1 cellular context compared by ENCODE assay signal in the genomic region with DNA sequence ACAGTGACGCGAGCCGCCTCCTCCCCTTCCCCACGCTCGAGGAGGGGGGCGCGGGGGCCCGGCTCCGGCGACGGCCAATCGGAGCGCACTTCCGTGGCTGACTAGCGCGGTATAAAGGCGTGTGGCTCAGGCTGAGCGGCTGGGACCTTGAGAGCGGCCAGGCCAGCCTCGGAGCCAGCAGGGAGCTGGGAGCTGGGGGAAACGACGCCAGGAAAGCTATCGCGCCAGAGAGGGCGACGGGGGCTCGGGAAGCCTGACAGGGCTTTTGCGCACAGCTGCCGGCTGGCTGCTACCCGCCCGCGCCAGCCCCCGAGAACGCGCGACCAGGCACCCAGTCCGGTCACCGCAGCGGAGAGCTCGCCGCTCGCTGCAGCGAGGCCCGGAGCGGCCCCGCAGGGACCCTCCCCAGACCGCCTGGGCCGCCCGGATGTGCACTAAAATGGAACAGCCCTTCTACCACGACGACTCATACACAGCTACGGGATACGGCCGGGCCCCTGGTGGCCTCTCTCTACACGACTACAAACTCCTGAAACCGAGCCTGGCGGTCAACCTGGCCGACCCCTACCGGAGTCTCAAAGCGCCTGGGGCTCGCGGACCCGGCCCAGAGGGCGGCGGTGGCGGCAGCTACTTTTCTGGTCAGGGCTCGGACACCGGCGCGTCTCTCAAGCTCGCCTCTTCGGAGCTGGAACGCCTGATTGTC.
A peak's percentile ranks its signal among the peaks of the same experiment; 100 is the strongest.
TF ChIP-seq lines count a peak whose summit lies in the region.

A gene (plus strand): TSS at position 142 of the 703 bp plus-strand sequence. CDS start 286 bp downstream, at position 428.

TF ChIP-seq in HepG2, 621 proteins besides CTCF, POLR2A, EP300 and RAD21 (continued from another document and continues in another):
- TF ChIP-seq, protein P1, sequence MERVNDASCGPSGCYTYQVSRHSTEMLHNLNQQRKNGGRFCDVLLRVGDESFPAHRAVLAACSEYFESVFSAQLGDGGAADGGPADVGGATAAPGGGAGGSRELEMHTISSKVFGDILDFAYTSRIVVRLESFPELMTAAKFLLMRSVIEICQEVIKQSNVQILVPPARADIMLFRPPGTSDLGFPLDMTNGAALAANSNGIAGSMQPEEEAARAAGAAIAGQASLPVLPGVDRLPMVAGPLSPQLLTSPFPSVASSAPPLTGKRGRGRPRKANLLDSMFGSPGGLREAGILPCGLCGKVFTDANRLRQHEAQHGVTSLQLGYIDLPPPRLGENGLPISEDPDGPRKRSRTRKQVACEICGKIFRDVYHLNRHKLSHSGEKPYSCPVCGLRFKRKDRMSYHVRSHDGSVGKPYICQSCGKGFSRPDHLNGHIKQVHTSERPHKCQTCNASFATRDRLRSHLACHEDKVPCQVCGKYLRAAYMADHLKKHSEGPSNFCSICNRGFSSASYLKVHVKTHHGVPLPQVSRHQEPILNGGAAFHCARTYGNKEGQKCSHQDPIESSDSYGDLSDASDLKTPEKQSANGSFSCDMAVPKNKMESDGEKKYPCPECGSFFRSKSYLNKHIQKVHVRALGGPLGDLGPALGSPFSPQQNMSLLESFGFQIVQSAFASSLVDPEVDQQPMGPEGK (CRISPR knock-in tag; IDR thresholded peaks at IDR 0.05), result peak; percentile 98
- TF ChIP-seq, protein P2, sequence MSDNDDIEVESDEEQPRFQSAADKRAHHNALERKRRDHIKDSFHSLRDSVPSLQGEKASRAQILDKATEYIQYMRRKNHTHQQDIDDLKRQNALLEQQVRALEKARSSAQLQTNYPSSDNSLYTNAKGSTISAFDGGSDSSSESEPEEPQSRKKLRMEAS (IDR thresholded peaks at IDR 0.05), result peak; percentile 16; the same call in 1 of the 2 replicates
- TF ChIP-seq, protein P3, sequence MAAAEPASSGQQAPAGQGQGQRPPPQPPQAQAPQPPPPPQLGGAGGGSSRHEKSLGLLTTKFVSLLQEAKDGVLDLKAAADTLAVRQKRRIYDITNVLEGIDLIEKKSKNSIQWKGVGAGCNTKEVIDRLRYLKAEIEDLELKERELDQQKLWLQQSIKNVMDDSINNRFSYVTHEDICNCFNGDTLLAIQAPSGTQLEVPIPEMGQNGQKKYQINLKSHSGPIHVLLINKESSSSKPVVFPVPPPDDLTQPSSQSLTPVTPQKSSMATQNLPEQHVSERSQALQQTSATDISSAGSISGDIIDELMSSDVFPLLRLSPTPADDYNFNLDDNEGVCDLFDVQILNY (CRISPR knock-in tag; conservative IDR thresholded peaks at IDR 0.05), result 0 out of 2 replicates have a peak, but pooled peaks have one; percentile 54
- no peak for TF ChIP-seq FOXP1 (IDR thresholded peaks at IDR 0.05)
- peak; percentile 69 for TF ChIP-seq FOXP1 (CRISPR knock-in tag; IDR thresholded peaks at IDR 0.05)
- TF ChIP-seq KDM5B (CRISPR knock-in tag; IDR thresholded peaks at IDR 0.05; ENCODE audit: borderline replicate concordance), result peak; percentile 48; the same call in 1 of the 2 replicates
- TF ChIP-seq ZNF589 (CRISPR knock-in tag; conservative IDR thresholded peaks at IDR 0.05), result peak; percentile 87
- TF ChIP-seq TMF1 (CRISPR knock-in tag; IDR thresholded peaks at IDR 0.05; ENCODE audit: low read depth), result peak; percentile 59; the same call in 1 of the 2 replicates
- TF ChIP-seq TCF7L2 (IDR thresholded peaks at IDR 0.05; ENCODE audit: low read depth, low read length), result no peak
- TF ChIP-seq, protein P4, sequence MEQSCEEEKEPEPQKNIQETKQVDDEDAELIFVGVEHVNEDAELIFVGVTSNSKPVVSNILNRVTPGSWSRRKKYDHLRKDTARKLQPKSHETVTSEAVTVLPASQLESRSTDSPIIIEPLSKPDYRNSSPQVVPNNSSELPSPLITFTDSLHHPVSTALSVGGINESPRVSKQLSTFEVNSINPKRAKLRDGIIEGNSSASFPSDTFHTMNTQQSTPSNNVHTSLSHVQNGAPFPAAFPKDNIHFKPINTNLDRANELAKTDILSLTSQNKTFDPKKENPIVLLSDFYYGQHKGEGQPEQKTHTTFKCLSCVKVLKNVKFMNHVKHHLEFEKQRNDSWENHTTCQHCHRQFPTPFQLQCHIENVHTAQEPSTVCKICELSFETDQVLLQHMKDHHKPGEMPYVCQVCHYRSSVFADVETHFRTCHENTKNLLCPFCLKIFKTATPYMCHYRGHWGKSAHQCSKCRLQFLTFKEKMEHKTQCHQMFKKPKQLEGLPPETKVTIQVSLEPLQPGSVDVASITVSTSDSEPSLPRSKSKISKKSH (CRISPR knock-in tag; IDR thresholded peaks at IDR 0.05; ENCODE audit: borderline replicate concordance), result peak; percentile 89
- peak; percentile 99 for TF ChIP-seq FOXK1 (CRISPR knock-in tag; IDR thresholded peaks at IDR 0.05; ENCODE audit: borderline replicate concordance, low read depth)
- no peak for TF ChIP-seq FOSL1 (CRISPR knock-in tag; IDR thresholded peaks at IDR 0.05; ENCODE audit: borderline replicate concordance)
- no peak for TF ChIP-seq ZNF30 (CRISPR knock-in tag; IDR thresholded peaks at IDR 0.05)
- no peak for TF ChIP-seq FOXM1 (CRISPR knock-in tag; IDR thresholded peaks at IDR 0.05)
- no peak for TF ChIP-seq ZSCAN25 (CRISPR knock-in tag; IDR thresholded peaks at IDR 0.05)
- no peak; the same call in none of the 2 replicates for TF ChIP-seq RFX5 (IDR thresholded peaks at IDR 0.05; ENCODE audit: low read depth, low read length)
- TF ChIP-seq, protein P5, sequence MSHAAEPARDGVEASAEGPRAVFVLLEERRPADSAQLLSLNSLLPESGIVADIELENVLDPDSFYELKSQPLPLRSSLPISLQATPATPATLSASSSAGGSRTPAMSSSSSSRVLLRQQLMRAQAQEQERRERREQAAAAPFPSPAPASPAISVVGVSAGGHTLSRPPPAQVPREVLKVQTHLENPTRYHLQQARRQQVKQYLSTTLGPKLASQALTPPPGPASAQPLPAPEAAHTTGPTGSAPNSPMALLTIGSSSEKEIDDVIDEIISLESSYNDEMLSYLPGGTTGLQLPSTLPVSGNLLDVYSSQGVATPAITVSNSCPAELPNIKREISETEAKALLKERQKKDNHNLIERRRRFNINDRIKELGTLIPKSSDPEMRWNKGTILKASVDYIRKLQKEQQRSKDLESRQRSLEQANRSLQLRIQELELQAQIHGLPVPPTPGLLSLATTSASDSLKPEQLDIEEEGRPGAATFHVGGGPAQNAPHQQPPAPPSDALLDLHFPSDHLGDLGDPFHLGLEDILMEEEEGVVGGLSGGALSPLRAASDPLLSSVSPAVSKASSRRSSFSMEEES (CRISPR knock-in tag; IDR thresholded peaks at IDR 0.05), result peak; percentile 78; the same call in 1 of the 2 replicates
- TF ChIP-seq MIER2 (CRISPR knock-in tag; IDR thresholded peaks at IDR 0.05), result no peak
- TF ChIP-seq, protein P6, sequence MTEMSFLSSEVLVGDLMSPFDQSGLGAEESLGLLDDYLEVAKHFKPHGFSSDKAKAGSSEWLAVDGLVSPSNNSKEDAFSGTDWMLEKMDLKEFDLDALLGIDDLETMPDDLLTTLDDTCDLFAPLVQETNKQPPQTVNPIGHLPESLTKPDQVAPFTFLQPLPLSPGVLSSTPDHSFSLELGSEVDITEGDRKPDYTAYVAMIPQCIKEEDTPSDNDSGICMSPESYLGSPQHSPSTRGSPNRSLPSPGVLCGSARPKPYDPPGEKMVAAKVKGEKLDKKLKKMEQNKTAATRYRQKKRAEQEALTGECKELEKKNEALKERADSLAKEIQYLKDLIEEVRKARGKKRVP (CRISPR knock-in tag; IDR thresholded peaks at IDR 0.05), result peak in 1 of 2 experiments; percentile 59; a peak in 2 of 4 replicates
- peak; percentile 58 for TF ChIP-seq ZNF605 (CRISPR knock-in tag; IDR thresholded peaks at IDR 0.05)
- no peak for TF ChIP-seq ZNF24 (IDR thresholded peaks at IDR 0.05)
- no peak for TF ChIP-seq ADNP (CRISPR knock-in tag; IDR thresholded peaks at IDR 0.05)
- TF ChIP-seq, protein P7, sequence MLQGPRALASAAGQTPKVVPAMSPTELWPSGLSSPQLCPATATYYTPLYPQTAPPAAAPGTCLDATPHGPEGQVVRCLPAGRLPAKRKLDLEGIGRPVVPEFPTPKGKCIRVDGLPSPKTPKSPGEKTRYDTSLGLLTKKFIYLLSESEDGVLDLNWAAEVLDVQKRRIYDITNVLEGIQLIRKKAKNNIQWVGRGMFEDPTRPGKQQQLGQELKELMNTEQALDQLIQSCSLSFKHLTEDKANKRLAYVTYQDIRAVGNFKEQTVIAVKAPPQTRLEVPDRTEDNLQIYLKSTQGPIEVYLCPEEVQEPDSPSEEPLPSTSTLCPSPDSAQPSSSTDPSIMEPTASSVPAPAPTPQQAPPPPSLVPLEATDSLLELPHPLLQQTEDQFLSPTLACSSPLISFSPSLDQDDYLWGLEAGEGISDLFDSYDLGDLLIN (CRISPR knock-in tag; IDR thresholded peaks at IDR 0.05; ENCODE audit: borderline replicate concordance), result no peak
- TF ChIP-seq FOXJ3 (CRISPR knock-in tag; IDR thresholded peaks at IDR 0.05; ENCODE audit: borderline replicate concordance), result 0 out of 2 replicates have a peak, but pooled peaks have one; percentile 49
- no peak for TF ChIP-seq ZNF121 (CRISPR knock-in tag; IDR thresholded peaks at IDR 0.05)
- TF ChIP-seq SP1 (IDR thresholded peaks at IDR 0.05), result no peak
- TF ChIP-seq SP1 (CRISPR knock-in tag; IDR thresholded peaks at IDR 0.05), result peak; percentile 54; the same call in 1 of the 2 replicates
- TF ChIP-seq, protein P8, sequence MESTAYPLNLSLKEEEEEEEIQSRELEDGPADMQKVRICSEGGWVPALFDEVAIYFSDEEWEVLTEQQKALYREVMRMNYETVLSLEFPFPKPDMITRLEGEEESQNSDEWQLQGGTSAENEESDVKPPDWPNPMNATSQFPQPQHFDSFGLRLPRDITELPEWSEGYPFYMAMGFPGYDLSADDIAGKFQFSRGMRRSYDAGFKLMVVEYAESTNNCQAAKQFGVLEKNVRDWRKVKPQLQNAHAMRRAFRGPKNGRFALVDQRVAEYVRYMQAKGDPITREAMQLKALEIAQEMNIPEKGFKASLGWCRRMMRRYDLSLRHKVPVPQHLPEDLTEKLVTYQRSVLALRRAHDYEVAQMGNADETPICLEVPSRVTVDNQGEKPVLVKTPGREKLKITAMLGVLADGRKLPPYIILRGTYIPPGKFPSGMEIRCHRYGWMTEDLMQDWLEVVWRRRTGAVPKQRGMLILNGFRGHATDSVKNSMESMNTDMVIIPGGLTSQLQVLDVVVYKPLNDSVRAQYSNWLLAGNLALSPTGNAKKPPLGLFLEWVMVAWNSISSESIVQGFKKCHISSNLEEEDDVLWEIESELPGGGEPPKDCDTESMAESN (CRISPR knock-in tag; conservative IDR thresholded peaks at IDR 0.05), result peak; percentile 86
- TF ChIP-seq, protein P9, sequence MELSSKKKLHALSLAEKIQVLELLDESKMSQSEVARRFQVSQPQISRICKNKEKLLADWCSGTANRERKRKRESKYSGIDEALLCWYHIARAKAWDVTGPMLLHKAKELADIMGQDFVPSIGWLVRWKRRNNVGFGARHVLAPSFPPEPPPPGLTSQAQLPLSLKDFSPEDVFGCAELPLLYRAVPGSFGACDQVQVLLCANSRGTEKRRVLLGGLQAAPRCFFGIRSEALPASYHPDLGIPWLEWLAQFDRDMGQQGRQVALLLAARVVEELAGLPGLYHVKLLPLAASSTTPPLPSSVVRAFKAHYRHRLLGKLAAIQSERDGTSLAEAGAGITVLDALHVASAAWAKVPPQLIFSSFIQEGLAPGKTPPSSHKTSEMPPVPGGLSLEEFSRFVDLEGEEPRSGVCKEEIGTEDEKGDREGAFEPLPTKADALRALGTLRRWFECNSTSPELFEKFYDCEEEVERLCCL (CRISPR knock-in tag; IDR thresholded peaks at IDR 0.05; ENCODE audit: borderline replicate concordance), result no peak
- peak; percentile 87 for TF ChIP-seq ZNF883 (CRISPR knock-in tag; IDR thresholded peaks at IDR 0.05; ENCODE audit: not compliant biosample characterization)
- peak; percentile 95 for TF ChIP-seq ELF4 (CRISPR knock-in tag; IDR thresholded peaks at IDR 0.05; ENCODE audit: borderline replicate concordance)
- TF ChIP-seq, protein P10, sequence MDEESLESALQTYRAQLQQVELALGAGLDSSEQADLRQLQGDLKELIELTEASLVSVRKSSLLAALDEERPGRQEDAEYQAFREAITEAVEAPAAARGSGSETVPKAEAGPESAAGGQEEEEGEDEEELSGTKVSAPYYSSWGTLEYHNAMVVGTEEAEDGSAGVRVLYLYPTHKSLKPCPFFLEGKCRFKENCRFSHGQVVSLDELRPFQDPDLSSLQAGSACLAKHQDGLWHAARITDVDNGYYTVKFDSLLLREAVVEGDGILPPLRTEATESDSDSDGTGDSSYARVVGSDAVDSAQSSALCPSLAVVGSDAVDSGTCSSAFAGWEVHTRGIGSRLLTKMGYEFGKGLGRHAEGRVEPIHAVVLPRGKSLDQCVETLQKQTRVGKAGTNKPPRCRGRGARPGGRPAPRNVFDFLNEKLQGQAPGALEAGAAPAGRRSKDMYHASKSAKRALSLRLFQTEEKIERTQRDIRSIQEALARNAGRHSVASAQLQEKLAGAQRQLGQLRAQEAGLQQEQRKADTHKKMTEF (CRISPR knock-in tag; IDR thresholded peaks at IDR 0.05), result peak; percentile 96
- peak; percentile 99 for TF ChIP-seq TAF1 (CRISPR knock-in tag; IDR thresholded peaks at IDR 0.05)
- peak; percentile 96 for TF ChIP-seq SP5 (CRISPR knock-in tag; IDR thresholded peaks at IDR 0.05; ENCODE audit: borderline replicate concordance, low read depth)
- peak; percentile 52; the same call in 1 of the 2 replicates for TF ChIP-seq ZNF619 (CRISPR knock-in tag; IDR thresholded peaks at IDR 0.05)
- TF ChIP-seq XRCC5 (optimal IDR thresholded peaks at IDR 0.05; ENCODE audit: low read length), result peak; percentile 47
- peak; percentile 85 for TF ChIP-seq ZNF777 (CRISPR knock-in tag; IDR thresholded peaks at IDR 0.05)
- TF ChIP-seq, protein P11, sequence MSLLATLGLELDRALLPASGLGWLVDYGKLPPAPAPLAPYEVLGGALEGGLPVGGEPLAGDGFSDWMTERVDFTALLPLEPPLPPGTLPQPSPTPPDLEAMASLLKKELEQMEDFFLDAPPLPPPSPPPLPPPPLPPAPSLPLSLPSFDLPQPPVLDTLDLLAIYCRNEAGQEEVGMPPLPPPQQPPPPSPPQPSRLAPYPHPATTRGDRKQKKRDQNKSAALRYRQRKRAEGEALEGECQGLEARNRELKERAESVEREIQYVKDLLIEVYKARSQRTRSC (CRISPR knock-in tag; IDR thresholded peaks at IDR 0.05; ENCODE audit: low read depth), result no peak
- TF ChIP-seq, protein P12, sequence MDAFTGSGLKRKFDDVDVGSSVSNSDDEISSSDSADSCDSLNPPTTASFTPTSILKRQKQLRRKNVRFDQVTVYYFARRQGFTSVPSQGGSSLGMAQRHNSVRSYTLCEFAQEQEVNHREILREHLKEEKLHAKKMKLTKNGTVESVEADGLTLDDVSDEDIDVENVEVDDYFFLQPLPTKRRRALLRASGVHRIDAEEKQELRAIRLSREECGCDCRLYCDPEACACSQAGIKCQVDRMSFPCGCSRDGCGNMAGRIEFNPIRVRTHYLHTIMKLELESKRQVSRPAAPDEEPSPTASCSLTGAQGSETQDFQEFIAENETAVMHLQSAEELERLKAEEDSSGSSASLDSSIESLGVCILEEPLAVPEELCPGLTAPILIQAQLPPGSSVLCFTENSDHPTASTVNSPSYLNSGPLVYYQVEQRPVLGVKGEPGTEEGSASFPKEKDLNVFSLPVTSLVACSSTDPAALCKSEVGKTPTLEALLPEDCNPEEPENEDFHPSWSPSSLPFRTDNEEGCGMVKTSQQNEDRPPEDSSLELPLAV (CRISPR knock-in tag; conservative IDR thresholded peaks at IDR 0.05; ENCODE audit: low read depth), result no peak
- 0 out of 2 replicates have a peak, but pooled peaks have one; percentile 55 for TF ChIP-seq ZZZ3 (CRISPR knock-in tag; IDR thresholded peaks at IDR 0.05; ENCODE audit: borderline replicate concordance)
- no peak for TF ChIP-seq SOX6 (IDR thresholded peaks at IDR 0.05)
- peak; percentile 63 for TF ChIP-seq SOX6 (CRISPR knock-in tag; IDR thresholded peaks at IDR 0.05)
- TF ChIP-seq ZNF382 (CRISPR knock-in tag; IDR thresholded peaks at IDR 0.05; ENCODE audit: borderline replicate concordance), result no peak
- TF ChIP-seq ZFP36L1 (CRISPR knock-in tag; IDR thresholded peaks at IDR 0.05), result no peak
- TF ChIP-seq SAFB2 (CRISPR knock-in tag; IDR thresholded peaks at IDR 0.05; ENCODE audit: borderline replicate concordance, low read depth), result peak; percentile 86; the same call in 1 of the 2 replicates
- peak; percentile 54; the same call in 1 of the 2 replicates for TF ChIP-seq SIN3B (IDR thresholded peaks at IDR 0.05; ENCODE audit: low read length)
- no peak for TF ChIP-seq MAFG (CRISPR knock-in tag; IDR thresholded peaks at IDR 0.05)
